Comparison of ENCODE assay signal across 27 cellular contexts in the genomic region with DNA sequence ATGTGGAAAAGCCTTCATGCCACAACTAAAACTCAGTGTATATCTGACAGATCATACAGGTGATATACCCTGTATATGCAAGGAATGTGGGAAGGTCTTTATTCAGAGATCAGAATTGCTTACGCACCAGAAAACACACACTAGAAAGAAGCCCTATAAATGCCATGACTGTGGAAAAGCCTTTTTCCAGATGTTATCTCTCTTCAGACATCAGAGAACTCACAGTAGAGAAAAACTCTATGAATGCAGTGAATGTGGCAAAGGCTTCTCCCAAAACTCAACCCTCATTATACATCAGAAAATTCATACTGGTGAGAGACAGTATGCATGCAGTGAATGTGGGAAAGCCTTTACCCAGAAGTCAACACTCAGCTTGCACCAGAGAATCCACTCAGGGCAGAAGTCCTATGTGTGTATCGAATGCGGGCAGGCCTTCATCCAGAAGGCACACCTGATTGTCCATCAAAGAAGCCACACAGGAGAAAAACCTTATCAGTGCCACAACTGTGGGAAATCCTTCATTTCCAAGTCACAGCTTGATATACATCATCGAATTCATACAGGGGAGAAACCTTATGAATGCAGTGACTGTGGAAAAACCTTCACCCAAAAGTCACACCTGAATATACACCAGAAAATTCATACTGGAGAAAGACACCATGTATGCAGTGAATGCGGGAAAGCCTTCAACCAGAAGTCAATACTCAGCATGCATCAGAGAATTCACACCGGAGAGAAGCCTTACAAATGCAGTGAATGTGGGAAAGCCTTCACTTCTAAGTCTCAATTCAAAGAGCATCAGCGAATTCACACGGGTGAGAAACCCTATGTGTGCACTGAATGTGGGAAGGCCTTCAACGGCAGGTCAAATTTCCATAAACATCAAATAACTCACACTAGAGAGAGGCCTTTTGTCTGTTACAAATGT. TPM values are rescaled to one million over a fixed set of nuclear protein-coding genes. Genes with fewer than 3 reads are reported as not detected.
"Had no signal": no experiment of that assay in that cellular context is flagged by ENCODE, and none has a peak within 500 bp of the region (broad histone marks: within the 10 kb centered on the region; RNA-seq: fewer than 3 reads in every experiment).

No MANE protein-coding gene starts in this region.

- H3K4me3 ChIP-seq: colonic mucosa, heart left ventricle, mucosa of descending colon, stomach, thoracic aorta, transverse colon had no signal

- H3K36me3 ChIP-seq: neutrophil had no signal

- H3K27me3 ChIP-seq: colonic mucosa, heart left ventricle, neutrophil, stomach, transverse colon had no signal

- DNase-seq: colonic mucosa; dermis blood vessel endothelial cell; heart left ventricle; hippocampal formation; left colon; left ventricle myocardium superior; mucosa of descending colon; naive thymus-derived CD8-positive, alpha-beta T cell; posterior cingulate gyrus; right cardiac atrium; small intestine; stimulated activated CD4-positive, alpha-beta T cell treated with anti-CD3 and anti-CD28 coated beads, Interleukin-12 subunit alpha, Interleukin-12 subunit beta, amount 100 ng/mL, for 4 hours; stimulated activated naive CD4-positive, alpha-beta T cell; stomach; substantia nigra; transverse colon had no signal

- H3K9me3 ChIP-seq: colonic mucosa had no signal

- ATAC-seq: esophagus mucosa; heart left ventricle; left colon; left ventricle myocardium superior; mucosa of descending colon; naive thymus-derived CD8-positive, alpha-beta T cell; right cardiac atrium had no signal

- H3K4me3 Mint-ChIP-seq: naive thymus-derived CD8-positive, alpha-beta T cell had no signal

- H3K27ac ChIP-seq: colonic mucosa, heart left ventricle, stomach, thoracic aorta, transverse colon had no signal

- FAIRE-seq: frontal cortex, small intestine had no signal

- H3K27ac Mint-ChIP-seq: naive thymus-derived CD8-positive, alpha-beta T cell had no signal

- H3K27me3 Mint-ChIP-seq: naive thymus-derived CD8-positive, alpha-beta T cell had no signal

- H3K4me1 ChIP-seq: colonic mucosa, heart left ventricle, stomach, transverse colon had no signal

RNA-seq across cellular contexts. Expression of a gene that starts 42.7 kb away (rescaled TPM):
- total RNA-seq: colonic mucosa; dermis blood vessel endothelial cell; esophagus mucosa; fibroblast of lung; kidney epithelial cell; left colon; lung microvascular endothelial cell; naive thymus-derived CD8-positive, alpha-beta T cell; osteocyte had no signal
- polyA plus RNA-seq: fibroblast of lung; naive thymus-derived CD8-positive, alpha-beta T cell; neural cell; right cardiac atrium; small intestine had no signal

RNA-seq across cellular contexts. Expression of a gene that starts 56.1 kb away (rescaled TPM):
- total RNA-seq: cerebellum, dermis blood vessel endothelial cell, fibroblast of lung, frontal cortex, glomerular endothelial cell, kidney epithelial cell, lung microvascular endothelial cell, osteocyte had no signal
- polyA plus RNA-seq: fibroblast of lung; naive thymus-derived CD8-positive, alpha-beta T cell; neural cell; right cardiac atrium had no signal

RNA-seq across cellular contexts. Expression of a gene that starts 59.1 kb away (rescaled TPM):
- total RNA-seq: dermis blood vessel endothelial cell, fibroblast of lung, kidney epithelial cell, lung microvascular endothelial cell, osteocyte had no signal
- polyA plus RNA-seq: fibroblast of lung, neural cell had no signal
